Comparison of ENCODE assay signal across 14 cellular contexts in the genomic region with DNA sequence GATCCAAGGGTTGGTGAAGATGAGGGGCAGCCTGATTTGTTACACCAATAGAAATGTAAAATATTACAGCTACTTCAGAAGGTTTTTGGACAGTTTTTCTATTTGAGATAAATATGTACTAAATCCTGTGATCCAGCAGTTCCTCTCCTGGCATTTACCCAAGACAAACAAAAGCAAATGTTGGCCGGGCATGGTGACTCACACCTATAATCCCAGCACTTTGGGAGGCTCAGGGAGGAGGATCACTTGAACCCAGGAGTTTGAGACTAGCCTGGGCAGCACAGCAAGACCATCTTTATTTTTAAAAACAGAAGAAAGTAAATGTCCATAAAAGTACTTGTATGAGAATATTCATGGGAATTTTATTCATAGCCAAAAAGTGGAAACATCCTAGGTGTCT.
DNase-seq lines count a peak whose midpoint lies in the region; ATAC-seq, FAIRE-seq and TF ChIP-seq lines count a peak whose summit lies in the region.
"Had no signal": no experiment of that assay in that cellular context is flagged by ENCODE, and none has a peak within 500 bp of the region (broad histone marks: within the 10 kb centered on the region; RNA-seq: fewer than 3 reads in every experiment).

No MANE protein-coding gene starts in this region.

- H3K4me2 ChIP-seq in A549 (peak overlapping the region; percentile 38), HCT116 (ENCODE audit: low read length) (peak overlapping the region; percentile 60)

- no peak for TF ChIP-seq EP300 in A549 (IDR thresholded peaks at IDR 0.05)

- no peak overlapping the region for H3K9ac ChIP-seq in HCT116 (ENCODE audit: low read length)

- BruUV-seq in HCT116 (replicated peaks; lab: Mats Ljungman, UMichigan) = no TSS peak

- H3K9me2 ChIP-seq in HCT116 (ENCODE audit: insufficient read depth) = no peaks in the 10 kb centered on the region

- H3K4me1 ChIP-seq in A549 (peaks cover 71% of the 10 kb centered on the region), HCT116 (ENCODE audit: control insufficient read depth in 1 of 2, insufficient read depth in 2 of 2, low read length in 2 of 2) (peaks cover 23 to 41% of the 10 kb centered on the region in 2 experiments), RWPE2 (ENCODE audit: insufficient read depth, poor library complexity, severe bottlenecking) (peaks cover 54% of the 10 kb centered on the region)
- H3K4me1 ChIP-seq: psoas muscle had no signal

- H4K20me1 ChIP-seq in HCT116 (ENCODE audit: insufficient read depth) = peaks cover 3% of the 10 kb centered on the region; the same call in 1 of the 2 replicates

- no peak overlapping the region for H3K4me3 ChIP-seq in A549
- H3K4me3 ChIP-seq in HCT116 (replicated peaks in 1 of 2; ENCODE audit: low read depth in 1 of 2, low read length in 2 of 2) = peak overlapping the region in 1 of 2 experiments; percentile 1; a peak in 1 of 4 replicates
- H3K4me3 ChIP-seq in RWPE2 (ENCODE audit: severe bottlenecking) = no peak overlapping the region
- H3K4me3 ChIP-seq: psoas muscle had no signal

- RAD21 ChIA-PET in HCT116 (lab: Charles Lee; ENCODE audit: low non-redundant PET in 1 of 2, low total read pairs in 2 of 2, uncharacterized antibody in 2 of 2, unreplicated experiment in 2 of 2) = no interaction called here

- no peak overlapping the region for H2AFZ ChIP-seq in HCT116 (ENCODE audit: low read depth, low read length, poor library complexity, severe bottlenecking)

- H3K27ac ChIP-seq in A549 (peak overlapping the region in 1 of 2 experiments; percentile 30; a peak in 1 of 6 replicates), HCT116 (ENCODE audit: low read depth, low read length) (peak overlapping the region; percentile 10; the same call in 1 of the 2 replicates), RWPE2 (ENCODE audit: poor library complexity, severe bottlenecking) (peak overlapping the region; percentile 98)
- H3K27ac ChIP-seq: psoas muscle had no signal

- CTCF ChIA-PET in A549 (lab: Yijun Ruan, JAX) (interaction anchor here (0.7 to 1.8 kb wide), 3 partner anchors 10 to 58 kb away, joined by 4 to 6 read pairs (median 6); no protein-coding TSS in a partner anchor), HCT116 (lab: Charles Lee) (no interaction called here)

- H3K36me3 ChIP-seq in HCT116 (ENCODE audit: control insufficient read depth in 1 of 2, insufficient read depth in 2 of 2, low read length in 2 of 2) (peaks cover 9 to 17% of the 10 kb centered on the region in 2 experiments), RWPE2 (ENCODE audit: low read depth) (peaks cover 67% of the 10 kb centered on the region)

- WGBS in A549 (ENCODE audit: missing lambda C conversion rate) = 0% methylated on average over 1 of the region's 1 CpG

- H3K9me3 ChIP-seq in A549 = no peaks in the 10 kb centered on the region
- H3K9me3 ChIP-seq in HCT116 (ENCODE audit: control insufficient read depth in 1 of 2, insufficient read depth in 1 of 2, low read depth in 1 of 2, low read length in 2 of 2) = no peaks in the 10 kb centered on the region
- H3K9me3 ChIP-seq in RWPE2 (ENCODE audit: severe bottlenecking) = no peaks in the 10 kb centered on the region
- H3K9me3 ChIP-seq: psoas muscle had no signal

- no peak for TF ChIP-seq POLR2A in A549 (IDR thresholded peaks at IDR 0.05; ENCODE audit: low read length)
- no peak for TF ChIP-seq POLR2A in HCT116 (IDR thresholded peaks at IDR 0.05; ENCODE audit: borderline replicate concordance, extremely low read depth, insufficient read depth, insufficient read length)

- TF ChIP-seq CTCF in A549 (IDR thresholded peaks at IDR 0.05) (no peak), HCT116 (IDR thresholded peaks at IDR 0.05 in 2 of 3, conservative IDR thresholded peaks at IDR 0.05 in 1 of 3; ENCODE audit: borderline replicate concordance in 1 of 3, insufficient read depth in 1 of 3, low read depth in 2 of 3, low read length in 2 of 3) (no peak), RWPE2 (IDR thresholded peaks at IDR 0.05; ENCODE audit: poor library complexity, severe bottlenecking) (no peak)

- ATAC-seq in A549 (peak in 1 of 2 experiments; percentile 18; a peak in 1 of 6 replicates), HCT116 (peak; percentile 80), RWPE2 (ENCODE audit: low read depth) (no peak), GM21390 (IDR thresholded peaks at IDR 0.05; ENCODE audit: unreplicated experiment) (no peak), GM21381 (IDR thresholded peaks at IDR 0.05; ENCODE audit: unreplicated experiment) (no peak)
- ATAC-seq: activated CD8-positive, alpha-beta T cell treated with anti-CD3 and anti-CD28 coated beads for 36 hours; effector memory CD8-positive, alpha-beta T cell; psoas muscle; T-cell had no signal

- intact Hi-C loops in HCT116 (cut with micrococcal nuclease) = no loop called here

- POLR2A ChIA-PET in A549 (lab: Yijun Ruan, JAX) = interaction anchor here (0.6 kb wide), 1 partner anchor 142 kb away, joined by 3 read pairs; no protein-coding TSS in a partner anchor
- POLR2A ChIA-PET in HCT116 (lab: Charles Lee) = no interaction called here

- TF ChIP-seq RAD21 in A549 (conservative IDR thresholded peaks at IDR 0.05 in 1 of 2, IDR thresholded peaks at IDR 0.05 in 1 of 2) = no peak
- no peak for TF ChIP-seq RAD21 in HCT116 (IDR thresholded peaks at IDR 0.05; ENCODE audit: low read depth)

- peaks cover 4% of the 10 kb centered on the region; the same call in 1 of the 2 replicates for H3K79me2 ChIP-seq in HCT116 (ENCODE audit: insufficient read depth, low read length)

- FAIRE-seq in A549 (lab: Jason Lieb, UNC) = peak; percentile 13
- FAIRE-seq: H1 had no signal

- H3K27me3 ChIP-seq in HCT116 (ENCODE audit: insufficient read depth, low read length) (no peaks in the 10 kb centered on the region), RWPE2 (ENCODE audit: insufficient read depth, poor library complexity, severe bottlenecking) (no peaks in the 10 kb centered on the region)

- peak in 1 of 2 experiments; percentile 72 for DNase-seq in A549 (ENCODE audit: low read depth in 1 of 2, low spot score in 1 of 2)
- peak; percentile 73 for DNase-seq in HCT116 (ENCODE audit: low read depth, low spot score)
- no peak for DNase-seq in RWPE2 (ENCODE audit: low spot score)
- peak; percentile 63 for DNase-seq in fibroblast of peridontal ligament (ENCODE audit: extremely low read depth)
- no peak for DNase-seq in islet precursor cell
- no peak for DNase-seq in NCI-H1092 (lab: John Stamatoyannopoulos, UW)
- DNase-seq: activated CD8-positive, alpha-beta T cell treated with anti-CD3 and anti-CD28 coated beads for 36 hours; effector memory CD8-positive, alpha-beta T cell; NCI-H524 treated with DMSO at 0.1 percent for 48 hours; psoas muscle; T-cell had no signal

TF ChIP-seq in A549, 52 proteins besides CTCF, POLR2A, EP300 and RAD21:
- TF ChIP-seq FOSL2 (IDR thresholded peaks at IDR 0.05) (peak; percentile 43), FOSL2 (CRISPR knock-in tag; IDR thresholded peaks at IDR 0.05) (peak; percentile 88), HEYL (CRISPR knock-in tag; IDR thresholded peaks at IDR 0.05) (no peak), MAFK (IDR thresholded peaks at IDR 0.05; ENCODE audit: partially characterized antibody) (no peak), TFCP2L1 (CRISPR knock-in tag; IDR thresholded peaks at IDR 0.05) (no peak), JUNB (IDR thresholded peaks at IDR 0.05) (peak; percentile 60)
- TF ChIP-seq, protein P1, sequence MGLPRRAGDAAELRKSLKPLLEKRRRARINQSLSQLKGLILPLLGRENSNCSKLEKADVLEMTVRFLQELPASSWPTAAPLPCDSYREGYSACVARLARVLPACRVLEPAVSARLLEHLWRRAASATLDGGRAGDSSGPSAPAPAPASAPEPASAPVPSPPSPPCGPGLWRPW (IDR thresholded peaks at IDR 0.05) = no peak
- TF ChIP-seq, protein P2, sequence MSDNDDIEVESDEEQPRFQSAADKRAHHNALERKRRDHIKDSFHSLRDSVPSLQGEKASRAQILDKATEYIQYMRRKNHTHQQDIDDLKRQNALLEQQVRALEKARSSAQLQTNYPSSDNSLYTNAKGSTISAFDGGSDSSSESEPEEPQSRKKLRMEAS (IDR thresholded peaks at IDR 0.05) = peak; percentile 36

TF ChIP-seq in HCT116, 20 proteins besides CTCF, POLR2A, EP300 and RAD21 (continues in another document):
- TF ChIP-seq EGR1 (IDR thresholded peaks at IDR 0.05; ENCODE audit: low read depth) = no peak
- TF ChIP-seq, protein P3, sequence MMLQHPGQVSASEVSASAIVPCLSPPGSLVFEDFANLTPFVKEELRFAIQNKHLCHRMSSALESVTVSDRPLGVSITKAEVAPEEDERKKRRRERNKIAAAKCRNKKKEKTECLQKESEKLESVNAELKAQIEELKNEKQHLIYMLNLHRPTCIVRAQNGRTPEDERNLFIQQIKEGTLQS (IDR thresholded peaks at IDR 0.05) = no peak
- TF ChIP-seq ZNF274 (IDR thresholded peaks at IDR 0.05; ENCODE audit: low read depth, low read length) = no peak
- peak; percentile 42; the same call in 1 of the 2 replicates for TF ChIP-seq SP1 (IDR thresholded peaks at IDR 0.05; ENCODE audit: low read depth)
- TF ChIP-seq JUND (IDR thresholded peaks at IDR 0.05) = peak; percentile 84
- no peak for TF ChIP-seq CEBPB (IDR thresholded peaks at IDR 0.05; ENCODE audit: low read depth)
- no peak for TF ChIP-seq TCF7L2 (IDR thresholded peaks at IDR 0.05; ENCODE audit: borderline replicate concordance, extremely low read depth, insufficient read depth, insufficient read length)
- TF ChIP-seq FOSL1 (IDR thresholded peaks at IDR 0.05; ENCODE audit: low read depth) = peak; percentile 81
- TF ChIP-seq, protein P4, sequence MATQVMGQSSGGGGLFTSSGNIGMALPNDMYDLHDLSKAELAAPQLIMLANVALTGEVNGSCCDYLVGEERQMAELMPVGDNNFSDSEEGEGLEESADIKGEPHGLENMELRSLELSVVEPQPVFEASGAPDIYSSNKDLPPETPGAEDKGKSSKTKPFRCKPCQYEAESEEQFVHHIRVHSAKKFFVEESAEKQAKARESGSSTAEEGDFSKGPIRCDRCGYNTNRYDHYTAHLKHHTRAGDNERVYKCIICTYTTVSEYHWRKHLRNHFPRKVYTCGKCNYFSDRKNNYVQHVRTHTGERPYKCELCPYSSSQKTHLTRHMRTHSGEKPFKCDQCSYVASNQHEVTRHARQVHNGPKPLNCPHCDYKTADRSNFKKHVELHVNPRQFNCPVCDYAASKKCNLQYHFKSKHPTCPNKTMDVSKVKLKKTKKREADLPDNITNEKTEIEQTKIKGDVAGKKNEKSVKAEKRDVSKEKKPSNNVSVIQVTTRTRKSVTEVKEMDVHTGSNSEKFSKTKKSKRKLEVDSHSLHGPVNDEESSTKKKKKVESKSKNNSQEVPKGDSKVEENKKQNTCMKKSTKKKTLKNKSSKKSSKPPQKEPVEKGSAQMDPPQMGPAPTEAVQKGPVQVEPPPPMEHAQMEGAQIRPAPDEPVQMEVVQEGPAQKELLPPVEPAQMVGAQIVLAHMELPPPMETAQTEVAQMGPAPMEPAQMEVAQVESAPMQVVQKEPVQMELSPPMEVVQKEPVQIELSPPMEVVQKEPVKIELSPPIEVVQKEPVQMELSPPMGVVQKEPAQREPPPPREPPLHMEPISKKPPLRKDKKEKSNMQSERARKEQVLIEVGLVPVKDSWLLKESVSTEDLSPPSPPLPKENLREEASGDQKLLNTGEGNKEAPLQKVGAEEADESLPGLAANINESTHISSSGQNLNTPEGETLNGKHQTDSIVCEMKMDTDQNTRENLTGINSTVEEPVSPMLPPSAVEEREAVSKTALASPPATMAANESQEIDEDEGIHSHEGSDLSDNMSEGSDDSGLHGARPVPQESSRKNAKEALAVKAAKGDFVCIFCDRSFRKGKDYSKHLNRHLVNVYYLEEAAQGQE (IDR thresholded peaks at IDR 0.05; ENCODE audit: low read depth) = no peak

Comparison
In these comparisons a context has a peak if more than half of its experiments do, and no peak if none do; other contexts are left out.
1. DNase-seq: peak in HCT116 (single experiment) and fibroblast of peridontal ligament (single experiment); none in RWPE2 (single experiment), islet precursor cell (single experiment) and NCI-H1092 (single experiment).